In the genomic region with DNA sequence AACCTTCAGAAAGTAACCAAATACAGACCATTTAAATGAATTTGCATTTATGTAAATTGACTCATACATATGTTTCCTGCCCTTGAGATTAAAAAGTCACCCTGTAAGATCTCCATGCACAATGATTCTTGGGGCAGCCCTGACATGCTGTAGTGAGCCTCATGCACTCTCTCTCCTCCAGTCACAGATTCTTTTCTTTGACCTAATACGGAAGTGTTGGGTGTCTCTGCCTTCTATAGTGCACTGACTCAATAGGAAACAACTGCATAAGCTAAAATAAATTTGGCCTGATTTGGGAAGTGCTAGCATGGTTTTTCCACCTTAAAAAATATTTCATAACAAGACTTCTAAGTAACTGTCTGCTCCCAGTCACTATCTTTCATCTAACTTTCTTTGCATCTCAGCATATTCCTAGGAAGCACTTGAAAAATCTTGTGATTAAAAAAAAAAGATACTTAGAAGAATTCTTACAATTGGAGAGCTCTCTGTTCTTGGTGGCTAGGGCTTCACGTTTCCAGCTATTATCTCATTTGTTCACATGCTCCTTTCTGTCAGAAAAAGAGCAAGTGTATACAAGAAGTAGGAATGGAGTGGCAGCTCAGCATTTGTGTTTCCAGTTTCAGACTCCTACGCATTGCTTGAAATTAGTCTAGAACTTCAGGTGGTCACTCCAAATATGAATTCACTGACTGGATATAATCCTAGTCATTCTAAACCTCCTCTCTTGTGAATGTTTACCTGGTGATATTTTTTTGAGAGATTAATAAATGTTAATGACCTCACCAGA, we compare ENCODE assay signal across 14 cellular contexts.
DNase-seq lines count a peak whose midpoint lies in the region; ATAC-seq and TF ChIP-seq lines count a peak whose summit lies in the region.
"Had no signal": no experiment of that assay in that cellular context is flagged by ENCODE, and none has a peak within 500 bp of the region (broad histone marks: within the 10 kb centered on the region; RNA-seq: fewer than 3 reads in every experiment).

No MANE protein-coding gene starts in this region.

- CTCF ChIA-PET in WTC11 (lab: Charles Lee): interaction anchor here (0.6 kb wide), 1 partner anchor 408 kb away, joined by 3 read pairs; no protein-coding TSS in a partner anchor

- no peak overlapping the region for H3K4me3 Mint-ChIP-seq in WTC11
- H3K4me3 Mint-ChIP-seq: activated naive CD8-positive, alpha-beta T cell treated with anti-CD3 and anti-CD28 coated beads, Interleukin-2, amount 10 ng/mL, durations not matched to agents 7 days and 5 days; mesothelial cell of epicardium had no signal

- H3F3A ChIP-seq in smooth muscle cell (ENCODE audit: low read depth): no peaks in the 10 kb centered on the region

- no peak overlapping the region for H3K27ac Mint-ChIP-seq in WTC11
- H3K27ac Mint-ChIP-seq: activated naive CD8-positive, alpha-beta T cell treated with anti-CD3 and anti-CD28 coated beads, Interleukin-2, amount 10 ng/mL, durations not matched to agents 7 days and 5 days; mesothelial cell of epicardium had no signal

- no peaks in the 10 kb centered on the region for H4K20me1 ChIP-seq in smooth muscle cell (ENCODE audit: low read depth)

- H3K27ac ChIP-seq in smooth muscle cell (ENCODE audit: low read depth): no peak overlapping the region
- H3K27ac ChIP-seq: A549, colonic mucosa, pancreas, uterus had no signal

- no peaks in the 10 kb centered on the region for H3K36me3 Mint-ChIP-seq in WTC11
- H3K36me3 Mint-ChIP-seq: activated naive CD8-positive, alpha-beta T cell treated with anti-CD3 and anti-CD28 coated beads, Interleukin-2, amount 10 ng/mL, durations not matched to agents 7 days and 5 days; mesothelial cell of epicardium had no signal

- no peaks in the 10 kb centered on the region for H3K4me1 ChIP-seq in smooth muscle cell (ENCODE audit: low read depth)
- H3K4me1 ChIP-seq: A549, colonic mucosa, pancreas, uterus had no signal

- H3K27me3 ChIP-seq in smooth muscle cell (ENCODE audit: low read depth): no peaks in the 10 kb centered on the region
- H3K27me3 ChIP-seq: colonic mucosa, pancreas, uterus had no signal

- H3K27me3 Mint-ChIP-seq in WTC11 (ENCODE audit: low read depth): no peaks in the 10 kb centered on the region
- H3K27me3 Mint-ChIP-seq: activated naive CD8-positive, alpha-beta T cell treated with anti-CD3 and anti-CD28 coated beads, Interleukin-2, amount 10 ng/mL, durations not matched to agents 7 days and 5 days had no signal

- H3K9ac ChIP-seq in smooth muscle cell (ENCODE audit: low read depth): no peak overlapping the region

- POLR2A ChIA-PET in WTC11 (lab: Charles Lee): no interaction called here

- no peak overlapping the region for H3K4me2 ChIP-seq in smooth muscle cell
- H3K4me2 ChIP-seq: A549 had no signal

- DNase-seq in GM12865 (ENCODE audit: low read depth) (peak; percentile 26), GM20000 (ENCODE audit: low spot score) (peak; percentile 20), WTC11 (ENCODE audit: low spot score) (no peak), smooth muscle cell (lab: John Stamatoyannopoulos, UW; ENCODE audit: unreplicated experiment) (no peak), NCI-H1048 (lab: John Stamatoyannopoulos, UW) (no peak), glomerular visceral epithelial cell (ENCODE audit: extremely low spot score) (no peak)
- DNase-seq: activated naive CD8-positive, alpha-beta T cell treated with anti-CD3 and anti-CD28 coated beads, Interleukin-2, amount 10 ng/mL, durations not matched to agents 7 days and 5 days; colonic mucosa; pancreas; uterus had no signal

- TF ChIP-seq CTCF in GM12865 (IDR thresholded peaks at IDR 0.05; ENCODE audit: insufficient read depth, low read depth, low read length, missing control alignments): no peak
- no peak for TF ChIP-seq CTCF in GM20000 (IDR thresholded peaks at IDR 0.05; ENCODE audit: extremely low read depth, missing control alignments)
- no peak for TF ChIP-seq CTCF in WTC11 (IDR thresholded peaks at IDR 0.05)
- no peak for TF ChIP-seq CTCF in smooth muscle cell (IDR thresholded peaks at IDR 0.05; ENCODE audit: borderline replicate concordance, insufficient read depth, poor library complexity, severe bottlenecking)

- H3K9me3 ChIP-seq in smooth muscle cell (replicated peaks; ENCODE audit: low read depth): no peaks in the 10 kb centered on the region
- H3K9me3 ChIP-seq: A549, colonic mucosa, pancreas, uterus had no signal

- WGBS in smooth muscle cell (ENCODE audit: low lambda C conversion rate): 80% methylated on average over 3 of the region's 3 CpGs

- peak; percentile 81 for ATAC-seq in HG02884 (IDR thresholded peaks at IDR 0.05; ENCODE audit: unreplicated experiment)
- ATAC-seq in WTC11: peak; percentile 32; the same call in 1 of the 2 replicates
- no peak for ATAC-seq in HG02840 (IDR thresholded peaks at IDR 0.05; ENCODE audit: low FRiP score, unreplicated experiment)
- ATAC-seq: A549, pancreas had no signal

- no peaks in the 10 kb centered on the region for H3K79me2 ChIP-seq in smooth muscle cell (ENCODE audit: low read depth)

- H3K36me3 ChIP-seq in smooth muscle cell (ENCODE audit: low read depth): no peaks in the 10 kb centered on the region
- H3K36me3 ChIP-seq: colonic mucosa, pancreas, uterus had no signal

- H3K4me1 Mint-ChIP-seq in WTC11: peaks cover 10% of the 10 kb centered on the region; the same call in 1 of the 2 replicates
- H3K4me1 Mint-ChIP-seq: activated naive CD8-positive, alpha-beta T cell treated with anti-CD3 and anti-CD28 coated beads, Interleukin-2, amount 10 ng/mL, durations not matched to agents 7 days and 5 days; mesothelial cell of epicardium had no signal

- H3K4me3 ChIP-seq in GM12865 (ENCODE audit: low read depth, low read length) (no peak overlapping the region), smooth muscle cell (no peak overlapping the region)
- H3K4me3 ChIP-seq: A549, colonic mucosa, pancreas, uterus had no signal

- H3K9me3 Mint-ChIP-seq in WTC11: peaks cover 4% of the 10 kb centered on the region
- H3K9me3 Mint-ChIP-seq: activated naive CD8-positive, alpha-beta T cell treated with anti-CD3 and anti-CD28 coated beads, Interleukin-2, amount 10 ng/mL, durations not matched to agents 7 days and 5 days; mesothelial cell of epicardium had no signal

- H2AFZ ChIP-seq in smooth muscle cell (ENCODE audit: low read depth): no peak overlapping the region

TF ChIP-seq in WTC11, 78 proteins besides CTCF, POLR2A, EP300 and RAD21:
- TF ChIP-seq, protein P1, sequence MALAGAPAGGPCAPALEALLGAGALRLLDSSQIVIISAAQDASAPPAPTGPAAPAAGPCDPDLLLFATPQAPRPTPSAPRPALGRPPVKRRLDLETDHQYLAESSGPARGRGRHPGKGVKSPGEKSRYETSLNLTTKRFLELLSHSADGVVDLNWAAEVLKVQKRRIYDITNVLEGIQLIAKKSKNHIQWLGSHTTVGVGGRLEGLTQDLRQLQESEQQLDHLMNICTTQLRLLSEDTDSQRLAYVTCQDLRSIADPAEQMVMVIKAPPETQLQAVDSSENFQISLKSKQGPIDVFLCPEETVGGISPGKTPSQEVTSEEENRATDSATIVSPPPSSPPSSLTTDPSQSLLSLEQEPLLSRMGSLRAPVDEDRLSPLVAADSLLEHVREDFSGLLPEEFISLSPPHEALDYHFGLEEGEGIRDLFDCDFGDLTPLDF (CRISPR knock-in tag; IDR thresholded peaks at IDR 0.05): no peak

Comparison
In these comparisons a context has a peak if more than half of its experiments do, and no peak if none do; other contexts are left out.
1. DNase-seq: peak in GM12865 (single experiment) and GM20000 (single experiment); none in WTC11 (single experiment), smooth muscle cell (single experiment), NCI-H1048 (single experiment) and glomerular visceral epithelial cell (single experiment).